In the genomic region with DNA sequence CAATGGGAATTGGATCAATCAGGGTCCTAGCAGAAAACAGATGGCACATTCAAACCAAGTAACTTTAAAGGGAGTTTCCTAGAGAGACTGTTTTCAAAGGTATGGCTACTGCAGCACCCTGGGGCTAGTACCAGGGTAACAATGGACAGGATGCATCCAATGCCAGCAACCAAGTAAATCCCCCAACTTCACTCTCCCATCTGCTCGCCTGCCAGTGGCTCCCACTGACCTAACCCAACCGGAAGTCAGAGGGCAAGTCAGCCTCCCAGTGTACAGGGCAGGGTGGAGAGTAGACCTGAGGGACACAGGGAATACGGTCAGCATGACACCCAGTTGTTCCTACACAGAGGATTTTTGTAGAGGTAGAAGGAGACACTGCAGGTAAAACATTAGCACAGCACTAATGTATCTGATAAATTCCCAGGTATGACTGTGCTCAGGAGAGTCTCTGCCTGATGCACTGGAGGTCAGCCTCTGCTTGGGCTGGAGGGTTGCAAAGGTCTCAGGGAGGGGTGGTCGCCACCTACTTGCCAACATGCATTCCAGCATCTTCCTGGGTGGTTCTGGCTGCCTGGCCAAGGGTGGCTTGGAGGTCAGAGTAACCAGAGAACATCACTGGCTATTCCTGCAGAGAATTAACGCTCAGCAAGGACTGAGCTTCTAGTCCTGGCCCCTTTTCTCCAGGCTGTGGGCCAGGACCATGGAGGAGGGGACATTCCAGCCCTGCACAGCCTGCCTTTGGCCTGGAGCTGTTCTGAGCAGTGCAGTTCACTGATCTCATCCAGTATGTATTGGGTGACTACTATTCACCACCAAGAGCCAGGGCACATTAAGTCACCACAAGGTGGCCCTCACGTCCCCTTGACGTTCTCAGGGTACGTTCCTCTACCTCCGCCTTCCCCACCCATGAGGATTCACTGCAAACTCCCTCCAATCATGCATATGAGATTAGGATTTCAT, we compare ENCODE assay signal across 11 cellular contexts. TPM values are rescaled to one million over a fixed set of nuclear protein-coding genes. Genes with fewer than 3 reads are reported as not detected.
DNase-seq lines count a peak whose midpoint lies in the region; ATAC-seq and TF ChIP-seq lines count a peak whose summit lies in the region.
"Had no signal": no experiment of that assay in that cellular context is flagged by ENCODE, and none has a peak within 500 bp of the region (broad histone marks: within the 10 kb centered on the region; RNA-seq: fewer than 3 reads in every experiment).

No MANE protein-coding gene starts in this region.

- no peaks in the 10 kb centered on the region for H3K36me3 ChIP-seq in endodermal cell (ENCODE audit: control insufficient read depth, insufficient read depth, low read length)
- H3K36me3 ChIP-seq in tibial artery, result no peaks in the 10 kb centered on the region
- H3K36me3 ChIP-seq in lower lobe of right lung, result no peaks in the 10 kb centered on the region

- H3K27ac ChIP-seq in endodermal cell (ENCODE audit: low read depth, low read length), result no peak overlapping the region
- H3K27ac ChIP-seq in tibial artery, result peak overlapping the region; percentile 59 to 93
- no peak overlapping the region for H3K27ac ChIP-seq in lower lobe of right lung

- no peaks in the 10 kb centered on the region for H3K9me3 Mint-ChIP-seq in activated naive CD8-positive, alpha-beta T cell treated with anti-CD3 and anti-CD28 coated beads, Interleukin-2, amount 50 U/mL, for 24 hours
- no peaks in the 10 kb centered on the region for H3K9me3 Mint-ChIP-seq in activated naive CD8-positive, alpha-beta T cell treated with anti-CD3 and anti-CD28 coated beads for 36 hours
- no peaks in the 10 kb centered on the region for H3K9me3 Mint-ChIP-seq in endodermal cell

- WGBS in endodermal cell (ENCODE audit: insufficient coverage in 1 of 2, insufficient read length in 1 of 2), 2 experiments, result 70 to 78% methylated on average over 4 to 9 of the region's 9 CpGs

- H3K4me1 Mint-ChIP-seq in activated naive CD8-positive, alpha-beta T cell treated with anti-CD3 and anti-CD28 coated beads, Interleukin-2, amount 50 U/mL, for 24 hours, result peaks cover 11% of the 10 kb centered on the region
- H3K4me1 Mint-ChIP-seq in activated naive CD8-positive, alpha-beta T cell treated with anti-CD3 and anti-CD28 coated beads for 36 hours, result peaks cover 13% of the 10 kb centered on the region
- H3K4me1 Mint-ChIP-seq in endodermal cell, result peaks cover 23% of the 10 kb centered on the region

- DNase-seq in activated naive CD8-positive, alpha-beta T cell treated with anti-CD3 and anti-CD28 coated beads, Interleukin-2, amount 50 U/mL, for 24 hours, result no peak
- DNase-seq in activated naive CD8-positive, alpha-beta T cell treated with anti-CD3 and anti-CD28 coated beads for 36 hours, result no peak
- DNase-seq in NCI-H526 (lab: John Stamatoyannopoulos, UW) (peak; percentile 11 to 53), endodermal cell (peak; percentile 80), tibial artery (peak in 1 of 2 donors; percentile 87), lower lobe of right lung (no peak), HCEC 1CT (no peak)
- DNase-seq: COR-L47, NCI-H2171 had no signal

- no peak overlapping the region for H3K9ac ChIP-seq in endodermal cell (ENCODE audit: extremely low read depth, low read length, poor library complexity, severe bottlenecking)

- TF ChIP-seq CTCF in endodermal cell (conservative IDR thresholded peaks at IDR 0.05), result peak; percentile 81
- TF ChIP-seq CTCF in tibial artery (IDR thresholded peaks at IDR 0.05), result peak; percentile 47 to 63
- no peak for TF ChIP-seq CTCF in lower lobe of right lung (IDR thresholded peaks at IDR 0.05)

- H3K4me3 Mint-ChIP-seq in activated naive CD8-positive, alpha-beta T cell treated with anti-CD3 and anti-CD28 coated beads, Interleukin-2, amount 50 U/mL, for 24 hours, result no peak overlapping the region
- no peak overlapping the region for H3K4me3 Mint-ChIP-seq in activated naive CD8-positive, alpha-beta T cell treated with anti-CD3 and anti-CD28 coated beads for 36 hours
- H3K4me3 Mint-ChIP-seq in endodermal cell, result no peak overlapping the region

- no peaks in the 10 kb centered on the region for H3K36me3 Mint-ChIP-seq in activated naive CD8-positive, alpha-beta T cell treated with anti-CD3 and anti-CD28 coated beads, Interleukin-2, amount 50 U/mL, for 24 hours (ENCODE audit: low read depth)
- H3K36me3 Mint-ChIP-seq in activated naive CD8-positive, alpha-beta T cell treated with anti-CD3 and anti-CD28 coated beads for 36 hours, result no peaks in the 10 kb centered on the region
- no peaks in the 10 kb centered on the region for H3K36me3 Mint-ChIP-seq in endodermal cell (ENCODE audit: low read depth)

- H3K9me3 ChIP-seq in endodermal cell (ENCODE audit: control insufficient read depth, low read length) (no peaks in the 10 kb centered on the region), tibial artery (no peaks in the 10 kb centered on the region), lower lobe of right lung (no peaks in the 10 kb centered on the region)

- peaks cover 39% of the 10 kb centered on the region for H3K27me3 Mint-ChIP-seq in activated naive CD8-positive, alpha-beta T cell treated with anti-CD3 and anti-CD28 coated beads, Interleukin-2, amount 50 U/mL, for 24 hours
- H3K27me3 Mint-ChIP-seq in activated naive CD8-positive, alpha-beta T cell treated with anti-CD3 and anti-CD28 coated beads for 36 hours, result peaks cover 38% of the 10 kb centered on the region
- peaks cover 22% of the 10 kb centered on the region for H3K27me3 Mint-ChIP-seq in endodermal cell (ENCODE audit: insufficient read depth)

- ATAC-seq in activated naive CD8-positive, alpha-beta T cell treated with anti-CD3 and anti-CD28 coated beads, Interleukin-2, amount 50 U/mL, for 24 hours, result peak; percentile 30
- no peak for ATAC-seq in lower lobe of right lung
- ATAC-seq in HG03135 (IDR thresholded peaks at IDR 0.05; ENCODE audit: unreplicated experiment), result no peak

- H3K27me3 ChIP-seq in endodermal cell (ENCODE audit: control insufficient read depth, insufficient read depth, low read length, poor library complexity, severe bottlenecking) (no peaks in the 10 kb centered on the region), tibial artery (peaks cover 0 to 4% of the 10 kb centered on the region in 2 donors), lower lobe of right lung (ENCODE audit: low read depth) (peaks cover 15% of the 10 kb centered on the region)

- no peak overlapping the region for H3K4me3 ChIP-seq in endodermal cell (ENCODE audit: low read length)
- no peak overlapping the region for H3K4me3 ChIP-seq in tibial artery
- H3K4me3 ChIP-seq in lower lobe of right lung, result no peak overlapping the region

- H3K4me1 ChIP-seq in endodermal cell (ENCODE audit: control insufficient read depth, insufficient read depth, low read length), result no peaks in the 10 kb centered on the region
- H3K4me1 ChIP-seq in tibial artery, result peaks cover 0 to 65% (median 46%) of the 10 kb centered on the region in 4 donors
- H3K4me1 ChIP-seq in lower lobe of right lung, result peaks cover 7% of the 10 kb centered on the region

- no peak overlapping the region for H3K27ac Mint-ChIP-seq in activated naive CD8-positive, alpha-beta T cell treated with anti-CD3 and anti-CD28 coated beads, Interleukin-2, amount 50 U/mL, for 24 hours
- H3K27ac Mint-ChIP-seq in activated naive CD8-positive, alpha-beta T cell treated with anti-CD3 and anti-CD28 coated beads for 36 hours, result no peak overlapping the region
- H3K27ac Mint-ChIP-seq in endodermal cell, result no peak overlapping the region

- intact Hi-C loops in tibial artery (cut with DNase I; ENCODE audit: low total_unique reads), result loop anchor here (2.0 to 5.0 kb wide), 2 partner anchors 65 to 80 kb away; no protein-coding TSS in a partner anchor
- intact Hi-C loops in lower lobe of right lung (cut with DNase I), result no loop called here

RNA-seq across cellular contexts. Expression of a gene that starts 5.1 kb away (rescaled TPM):
- not detected for total RNA-seq in activated naive CD8-positive, alpha-beta T cell treated with anti-CD3 and anti-CD28 coated beads for 36 hours
- total RNA-seq in endodermal cell, result 1 to 10 TPM; 9.0 TPM
- polyA plus RNA-seq in endodermal cell (2013, experiment 1 of 2), result 7.8 TPM
- 6.7 TPM for polyA plus RNA-seq in endodermal cell (2013, experiment 2 of 2)
- 16.1 TPM for total RNA-seq in lower lobe of right lung

RNA-seq across cellular contexts. Expression of a gene that starts 6.7 kb away (rescaled TPM):
- total RNA-seq in activated naive CD8-positive, alpha-beta T cell treated with anti-CD3 and anti-CD28 coated beads for 36 hours, result not detected
- total RNA-seq in endodermal cell (1 to 10 TPM in 1 of 2 donors, under 1 TPM in 1; 0.38 to 2.9 TPM), lower lobe of right lung (0.80 TPM)
- polyA plus RNA-seq in endodermal cell (2013, experiment 1 of 2), result 0.21 TPM
- 0.37 TPM for polyA plus RNA-seq in endodermal cell (2013, experiment 2 of 2)
- total RNA-seq: right cardiac atrium had no signal
- polyA plus RNA-seq: right cardiac atrium had no signal

RNA-seq across cellular contexts. Expression of a gene that starts 28.2 kb away (rescaled TPM):
- total RNA-seq in activated naive CD8-positive, alpha-beta T cell treated with anti-CD3 and anti-CD28 coated beads for 36 hours, result not detected
- total RNA-seq in endodermal cell, result under 1 TPM; 0.46 to 0.81 TPM
- 0.07 TPM for polyA plus RNA-seq in endodermal cell (2013, experiment 1 of 2)
- not detected for polyA plus RNA-seq in endodermal cell (2013, experiment 2 of 2)
- 0.12 TPM for total RNA-seq in lower lobe of right lung
- total RNA-seq: right cardiac atrium had no signal
- polyA plus RNA-seq: right cardiac atrium had no signal

RNA-seq across cellular contexts. Expression of a gene that starts 32.9 kb away (rescaled TPM):
- not detected for total RNA-seq in activated naive CD8-positive, alpha-beta T cell treated with anti-CD3 and anti-CD28 coated beads for 36 hours
- total RNA-seq in endodermal cell (under 1 TPM; 0.20 to 0.42 TPM), lower lobe of right lung (not detected)
- not detected for polyA plus RNA-seq in endodermal cell (2013, experiment 1 of 2)
- not detected for polyA plus RNA-seq in endodermal cell (2013, experiment 2 of 2)
- total RNA-seq: right cardiac atrium had no signal
- polyA plus RNA-seq: right cardiac atrium had no signal

Comparison
In these comparisons a context has a peak if more than half of its experiments do, and no peak if none do; other contexts are left out.
1. DNase-seq: peak in NCI-H526 (2 of 2) and endodermal cell (single experiment); none in activated naive CD8-positive, alpha-beta T cell treated with anti-CD3 and anti-CD28 coated beads, Interleukin-2, amount 50 U/mL, for 24 hours (single experiment), activated naive CD8-positive, alpha-beta T cell treated with anti-CD3 and anti-CD28 coated beads for 36 hours (single experiment), lower lobe of right lung (single experiment) and HCEC 1CT (single experiment).
2. H3K27ac ChIP-seq: peak in tibial artery (2 of 2); none in endodermal cell (single experiment) and lower lobe of right lung (single experiment).
3. RNA of a gene that starts 5.1 kb away (total RNA-seq): 16.1 TPM in lower lobe of right lung (single experiment) and 9.0 TPM in endodermal cell; not detected in activated naive CD8-positive, alpha-beta T cell treated with anti-CD3 and anti-CD28 coated beads for 36 hours; every median in the first group is over 4 times any median in the second.